6 cellular contexts compared by ENCODE assay signal in genomic region chr4:48244665-48245064, GRCh38. TPM values are rescaled to one million over a fixed set of nuclear protein-coding genes. Genes with fewer than 3 reads are reported as not detected.
"Had no signal": no experiment of that assay in that cellular context is flagged by ENCODE, and none has a peak within 500 bp of the region (broad histone marks: within the 10 kb centered on the region; RNA-seq: fewer than 3 reads in every experiment).

No MANE protein-coding gene starts in this region.

- H3K9ac ChIP-seq: GM23248 had no signal

- ATAC-seq: HepG2 had no signal

- DNase-seq: GM23248, GOT3, H9, HCEC 1CT, KG1 had no signal

- H3K4me3 ChIP-seq: GM23248 had no signal

- H2AFZ ChIP-seq: GM23248 had no signal

RNA-seq across cellular contexts. Expression of gene TEC, which starts 25.0 kb away (rescaled TPM):
- total RNA-seq: GM23248 had no signal
